11 cellular contexts compared by ENCODE assay signal in the genomic region with DNA sequence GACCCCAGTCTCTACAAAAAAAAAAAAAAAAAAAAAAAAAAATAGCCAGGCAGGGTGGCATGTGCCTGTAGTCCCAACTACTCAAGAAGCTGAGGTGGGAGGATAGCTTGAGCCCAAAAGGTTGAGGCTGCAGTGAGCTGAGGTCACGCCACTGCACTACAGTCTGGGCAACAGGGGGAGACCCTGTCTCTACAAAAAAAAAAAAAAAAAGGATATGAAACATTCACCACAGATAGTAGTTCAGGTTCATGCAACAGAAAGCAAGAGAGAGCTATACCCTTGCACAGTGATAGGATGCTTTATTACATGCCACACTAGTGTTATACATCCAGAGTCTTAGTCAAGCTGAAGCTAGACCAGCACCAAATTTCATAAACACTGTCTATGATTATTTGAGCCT.
DNase-seq lines count a peak whose midpoint lies in the region; ATAC-seq lines count a peak whose summit lies in the region.
"Had no signal": no experiment of that assay in that cellular context is flagged by ENCODE, and none has a peak within 500 bp of the region (broad histone marks: within the 10 kb centered on the region; RNA-seq: fewer than 3 reads in every experiment).

No MANE protein-coding gene starts in this region.

- peak; percentile 69 for ATAC-seq in GM18498 (IDR thresholded peaks at IDR 0.05; ENCODE audit: unreplicated experiment)
- ATAC-seq in GM19452 (IDR thresholded peaks at IDR 0.05; ENCODE audit: unreplicated experiment): peak; percentile 79
- ATAC-seq in HG02852 (IDR thresholded peaks at IDR 0.05; ENCODE audit: unreplicated experiment): peak; percentile 91
- ATAC-seq in HG03520 (IDR thresholded peaks at IDR 0.05; ENCODE audit: unreplicated experiment): peak; percentile 76
- ATAC-seq: activated T-helper 17 cell treated with anti-CD3 and anti-CD28 coated beads, Interleukin-2, amount 50 U/mL, for 72 hours; right lobe of liver had no signal

- no peak for DNase-seq in GOT3 (lab: John Stamatoyannopoulos, UW)
- no peak for DNase-seq in NCI-H345 treated with DMSO at 0.1 percent for 48 hours (lab: John Stamatoyannopoulos, UW; ENCODE audit: unreplicated experiment)
- no peak for DNase-seq in OCI-M1 (lab: John Stamatoyannopoulos, UW)
- DNase-seq in Kasumi-1 (lab: John Stamatoyannopoulos, UW): no peak
- DNase-seq: NCI-H1930, right lobe of liver had no signal
